Comparison of ENCODE assay signal across 13 cellular contexts in the genomic region with DNA sequence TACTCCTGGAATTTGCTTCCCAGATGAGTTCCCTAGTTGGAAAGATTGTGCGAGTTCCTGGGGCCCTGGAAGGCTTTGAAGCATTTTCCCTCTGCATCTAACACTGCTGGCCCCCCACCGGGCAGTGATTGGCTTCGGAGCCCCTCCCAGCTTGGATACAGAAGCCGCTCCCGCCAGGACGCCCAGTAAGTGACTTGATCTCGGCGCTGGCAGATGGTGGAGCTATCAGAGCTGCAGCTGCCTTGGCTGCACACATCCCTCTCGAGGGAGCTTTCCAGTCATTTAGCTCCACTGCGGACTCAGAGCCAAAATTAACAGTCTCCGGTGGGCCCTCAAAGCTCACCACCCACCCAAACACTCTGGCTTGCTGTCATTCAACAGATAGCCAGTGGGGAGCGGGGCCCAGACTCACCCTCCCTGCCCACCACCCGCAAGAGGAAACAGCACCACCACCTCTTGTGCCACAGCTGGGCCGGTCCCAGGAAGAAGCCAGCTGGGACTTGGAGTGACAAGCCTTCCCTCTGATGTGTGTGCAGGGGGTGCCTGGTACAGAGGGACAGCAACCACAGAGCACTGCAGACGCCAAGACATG.
DNase-seq lines count a peak whose midpoint lies in the region; ATAC-seq and TF ChIP-seq lines count a peak whose summit lies in the region.
"Had no signal": no experiment of that assay in that cellular context is flagged by ENCODE, and none has a peak within 500 bp of the region (broad histone marks: within the 10 kb centered on the region; RNA-seq: fewer than 3 reads in every experiment).

No MANE protein-coding gene starts in this region.

- H3K9me3 ChIP-seq in HEK293 (ENCODE audit: control insufficient read depth, insufficient read depth, low read depth, low read length) (no peaks in the 10 kb centered on the region), heart right ventricle (peaks cover 0 to 6% (median 0%) of the 10 kb centered on the region in 11 donors)

- H3K4me3 ChIP-seq in HEK293 (ENCODE audit: low read depth, low read length): no peak overlapping the region
- no peak overlapping the region for H3K4me3 ChIP-seq in heart right ventricle

- no peaks in the 10 kb centered on the region for H3K4me1 ChIP-seq in HEK293 (ENCODE audit: control insufficient read depth, insufficient read depth, low read length)
- H3K4me1 ChIP-seq in heart right ventricle: peaks cover 0 to 21% (median 0%) of the 10 kb centered on the region in 9 donors

- ATAC-seq in heart right ventricle: peak in 5 of 8 donors; percentile 36 to 82 (median 42)
- ATAC-seq: natural killer cell treated with Interleukin-12 subunit alpha and Interleukin-12 subunit beta and Interleukin-15 and Interleukin-18, amount 100 ng/mL, for 72 hours had no signal

- peaks cover 0 to 38% (median 6%) of the 10 kb centered on the region in 7 donors for H3K27me3 ChIP-seq in heart right ventricle

- POLR2A ChIA-PET in HEK293 (lab: Yijun Ruan, JAX): no interaction called here

- TF ChIP-seq CTCF in HEK293 (tag by site-specific recombination; IDR thresholded peaks at IDR 0.05): no peak
- no peak for TF ChIP-seq CTCF in heart right ventricle (IDR thresholded peaks at IDR 0.05)

- CTCF ChIA-PET in HEK293 (lab: Yijun Ruan, JAX): no interaction called here

- 35 to 36% methylated on average over 15 of the region's 15 CpGs for WGBS in heart right ventricle, 2 donors

- peak; percentile 58 for DNase-seq in NCI-H345 treated with DMSO at 0.1 percent for 48 hours (lab: John Stamatoyannopoulos, UW; ENCODE audit: unreplicated experiment)
- DNase-seq in heart right ventricle: peak; percentile 16 to 30
- DNase-seq in posterior cingulate gyrus: peak; percentile 67 to 97 (median 78)
- DNase-seq in activated CD4-positive, alpha-beta T cell treated with anti-CD3 and anti-CD28 coated beads for 4 hours: no peak
- DNase-seq in GF-D8 (lab: John Stamatoyannopoulos, UW): no peak
- DNase-seq in NCI-H1048 (lab: John Stamatoyannopoulos, UW): no peak
- DNase-seq in activated CD4-positive, alpha-beta T cell treated with anti-CD3 and anti-CD28 coated beads for 48 hours: no peak
- DNase-seq: activated CD4-positive, alpha-beta memory T cell treated with anti-CD3 and anti-CD28 coated beads for 36 hours; HFFc6; KBM-7; NK-92 treated with Interleukin-12 subunit alpha and Interleukin-12 subunit beta, amount 100 ng/mL, for 24 hours had no signal

- H3K36me3 ChIP-seq in HEK293 (ENCODE audit: control insufficient read depth in 2 of 2, insufficient read depth in 1 of 2, low read length in 2 of 2): no peaks in the 10 kb centered on the region
- H3K36me3 ChIP-seq in heart right ventricle: no peaks in the 10 kb centered on the region

- H3K27ac ChIP-seq in HEK293 (ENCODE audit: extremely low read depth, low read depth, low read length) (no peak overlapping the region), heart right ventricle (no peak overlapping the region)

- intact Hi-C loops in heart right ventricle (cut with DNase I): no loop called here
- intact Hi-C loops in posterior cingulate gyrus (cut with DNase I): loop anchor here (5.0 kb wide), 3 partner anchors 83 to 303 kb away; no protein-coding TSS in a partner anchor

TF ChIP-seq in HEK293, 187 proteins besides CTCF, POLR2A, EP300 and RAD21:
- TF ChIP-seq ZNF354C (tag by site-specific recombination; IDR thresholded peaks at IDR 0.05; ENCODE audit: borderline replicate concordance, low read depth): no peak
- TF ChIP-seq, protein P1, sequence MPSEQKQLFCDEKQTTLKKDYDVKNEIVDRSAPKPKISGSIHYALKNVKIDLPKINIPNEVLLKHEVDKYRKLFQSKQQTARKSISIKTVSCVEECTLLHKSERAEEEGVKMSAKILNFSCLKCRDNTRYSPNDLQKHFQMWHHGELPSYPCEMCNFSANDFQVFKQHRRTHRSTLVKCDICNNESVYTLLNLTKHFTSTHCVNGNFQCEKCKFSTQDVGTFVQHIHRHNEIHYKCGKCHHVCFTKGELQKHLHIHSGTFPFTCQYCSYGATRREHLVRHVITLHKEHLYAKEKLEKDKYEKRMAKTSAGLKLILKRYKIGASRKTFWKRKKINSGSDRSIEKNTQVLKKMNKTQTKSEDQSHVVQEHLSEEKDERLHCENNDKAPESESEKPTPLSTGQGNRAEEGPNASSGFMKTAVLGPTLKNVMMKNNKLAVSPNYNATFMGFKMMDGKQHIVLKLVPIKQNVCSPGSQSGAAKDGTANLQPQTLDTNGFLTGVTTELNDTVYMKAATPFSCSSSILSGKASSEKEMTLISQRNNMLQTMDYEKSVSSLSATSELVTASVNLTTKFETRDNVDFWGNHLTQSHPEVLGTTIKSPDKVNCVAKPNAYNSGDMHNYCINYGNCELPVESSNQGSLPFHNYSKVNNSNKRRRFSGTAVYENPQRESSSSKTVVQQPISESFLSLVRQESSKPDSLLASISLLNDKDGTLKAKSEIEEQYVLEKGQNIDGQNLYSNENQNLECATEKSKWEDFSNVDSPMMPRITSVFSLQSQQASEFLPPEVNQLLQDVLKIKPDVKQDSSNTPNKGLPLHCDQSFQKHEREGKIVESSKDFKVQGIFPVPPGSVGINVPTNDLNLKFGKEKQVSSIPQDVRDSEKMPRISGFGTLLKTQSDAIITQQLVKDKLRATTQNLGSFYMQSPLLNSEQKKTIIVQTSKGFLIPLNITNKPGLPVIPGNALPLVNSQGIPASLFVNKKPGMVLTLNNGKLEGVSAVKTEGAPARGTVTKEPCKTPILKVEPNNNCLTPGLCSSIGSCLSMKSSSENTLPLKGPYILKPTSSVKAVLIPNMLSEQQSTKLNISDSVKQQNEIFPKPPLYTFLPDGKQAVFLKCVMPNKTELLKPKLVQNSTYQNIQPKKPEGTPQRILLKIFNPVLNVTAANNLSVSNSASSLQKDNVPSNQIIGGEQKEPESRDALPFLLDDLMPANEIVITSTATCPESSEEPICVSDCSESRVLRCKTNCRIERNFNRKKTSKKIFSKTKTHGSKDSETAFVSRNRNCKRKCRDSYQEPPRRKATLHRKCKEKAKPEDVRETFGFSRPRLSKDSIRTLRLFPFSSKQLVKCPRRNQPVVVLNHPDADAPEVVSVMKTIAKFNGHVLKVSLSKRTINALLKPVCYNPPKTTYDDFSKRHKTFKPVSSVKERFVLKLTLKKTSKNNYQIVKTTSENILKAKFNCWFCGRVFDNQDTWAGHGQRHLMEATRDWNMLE (tag by site-specific recombination; conservative IDR thresholded peaks at IDR 0.05; ENCODE audit: low read depth): no peak
- TF ChIP-seq IKZF3 (tag by site-specific recombination; IDR thresholded peaks at IDR 0.05): no peak
- peak; percentile 49 for TF ChIP-seq ZIC2 (tag by site-specific recombination; IDR thresholded peaks at IDR 0.05)

Comparison
In these comparisons a context has a peak if more than half of its experiments do, and no peak if none do; other contexts are left out.
1. DNase-seq: peak in NCI-H345 treated with DMSO at 0.1 percent for 48 hours (single experiment), heart right ventricle (2 of 2) and posterior cingulate gyrus (10 of 10); none in activated CD4-positive, alpha-beta T cell treated with anti-CD3 and anti-CD28 coated beads for 4 hours (0 of 2), GF-D8 (single experiment), NCI-H1048 (single experiment) and activated CD4-positive, alpha-beta T cell treated with anti-CD3 and anti-CD28 coated beads for 48 hours (single experiment).